Comparison of ENCODE assay signal across 27 cellular contexts in the genomic region with DNA sequence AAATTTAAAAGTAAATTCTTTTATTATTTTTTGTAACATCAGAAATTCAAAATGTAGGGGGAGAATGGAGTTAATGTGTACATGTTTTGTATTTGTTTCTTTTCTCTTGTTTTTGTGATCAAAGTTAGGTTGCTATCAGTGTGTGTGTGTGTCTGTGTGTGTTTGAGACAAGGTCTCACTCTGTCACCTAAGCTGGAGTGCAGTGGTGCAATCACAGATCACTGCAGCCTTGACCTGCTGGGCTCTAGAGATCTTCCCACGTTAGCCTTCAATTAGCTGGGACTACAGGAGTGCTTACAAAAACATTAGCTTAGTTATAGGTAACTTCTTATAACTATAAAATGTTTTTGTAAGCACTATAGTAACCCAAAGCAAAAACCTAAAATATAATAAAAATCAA. TPM values are rescaled to one million over a fixed set of nuclear protein-coding genes. Genes with fewer than 3 reads are reported as not detected.
DNase-seq lines count a peak whose midpoint lies in the region; ATAC-seq, FAIRE-seq and TF ChIP-seq lines count a peak whose summit lies in the region.
"Had no signal": no experiment of that assay in that cellular context is flagged by ENCODE, and none has a peak within 500 bp of the region (broad histone marks: within the 10 kb centered on the region; RNA-seq: fewer than 3 reads in every experiment).

No MANE protein-coding gene starts in this region.

- ATAC-seq in WTC11 (no peak), HepG2 (peak; percentile 94), right lobe of liver (peak in 3 of 4 donors; percentile 22 to 82 (median 36))
- ATAC-seq: GM12878 had no signal

- no peak for FAIRE-seq in HepG2 (lab: Jason Lieb, UNC)
- FAIRE-seq: A204.1, GM12878, GM12892, GM18507 had no signal

- peak overlapping the region; percentile 23 for H3K27ac ChIP-seq in HepG2 (ENCODE audit: extremely low read length, insufficient read depth, low read length)
- H3K27ac ChIP-seq in right lobe of liver: no peak overlapping the region
- H3K27ac ChIP-seq: 22Rv1, BLaER1 had no signal

- H3K36me3 Mint-ChIP-seq in WTC11: peaks cover 4% of the 10 kb centered on the region; the same call in 1 of the 2 replicates

- in situ Hi-C loops in HepG2 (cut with HindIII; ENCODE audit: extremely low pct_ligation_motif_present, low pct_unique_long_range_greater_than_20kb): no loop called here

- no peak overlapping the region for H3K9ac ChIP-seq in HepG2 (ENCODE audit: insufficient read depth, low read depth, low read length)
- H3K9ac ChIP-seq: BLaER1 had no signal

- DNase-seq in WTC11 (ENCODE audit: low spot score) (no peak), HepG2 (ENCODE audit: low spot score) (peak; percentile 67), right lobe of liver (peak in 1 of 3 donors; percentile 57), A172 (ENCODE audit: low spot score) (no peak)
- no peak for DNase-seq in central memory CD4-positive, alpha-beta T cell
- DNase-seq: ACHN; BE2C; C1 segment of cervical spinal cord; CD4-positive, alpha-beta memory T cell; CD4-positive, CD25-positive, alpha-beta regulatory T cell; CD8-positive, alpha-beta memory T cell; COR-L47; DMS 273 treated with DMSO at 0.1 percent for 48 hours; DMS153; DMS53; DMS79; DND-41; EL; GDM1 had no signal

- H3K27me3 ChIP-seq in HepG2 (ENCODE audit: control insufficient read depth in 1 of 2, insufficient read depth in 2 of 2, low read length in 2 of 2): no peaks in the 10 kb centered on the region
- H3K27me3 ChIP-seq in right lobe of liver: no peaks in the 10 kb centered on the region
- H3K27me3 ChIP-seq: BE2C, BLaER1 had no signal

- H3K4me1 ChIP-seq in HepG2 (ENCODE audit: insufficient read depth, low read length): peaks cover 23% of the 10 kb centered on the region
- no peaks in the 10 kb centered on the region for H3K4me1 ChIP-seq in right lobe of liver
- H3K4me1 ChIP-seq: BE2C, BLaER1 had no signal

- no peak overlapping the region for H2AFZ ChIP-seq in HepG2 (ENCODE audit: low read length)

- intact Hi-C loops in HepG2 (cut with micrococcal nuclease; ENCODE audit: unreplicated experiment) (no loop called here), right lobe of liver (cut with DNase I) (no loop called here)

- no peaks in the 10 kb centered on the region for H3K9me3 ChIP-seq in HepG2 (ENCODE audit: low read length)
- no peaks in the 10 kb centered on the region for H3K9me3 ChIP-seq in right lobe of liver
- H3K9me3 ChIP-seq: BE2C had no signal

- CTCF ChIA-PET in WTC11 (lab: Charles Lee) (no interaction called here), HepG2 (lab: Yijun Ruan, JAX; ENCODE audit: low intra/inter-chr PET ratio, low total read pairs) (no interaction called here)

- H3K4me3 ChIP-seq in HepG2 (replicated peaks in 1 of 3; ENCODE audit: insufficient read depth in 1 of 3, low read depth in 2 of 3, low read length in 3 of 3) (no peak overlapping the region), right lobe of liver (no peak overlapping the region)
- H3K4me3 ChIP-seq: BLaER1, GM12878 had no signal

- no peak overlapping the region for H3K27ac Mint-ChIP-seq in WTC11
- H3K27ac Mint-ChIP-seq: CD14-positive monocyte; CD4-positive, alpha-beta memory T cell; CD4-positive, CD25-positive, alpha-beta regulatory T cell; CD8-positive, alpha-beta memory T cell had no signal

- peaks cover 19% of the 10 kb centered on the region for H3K9me3 Mint-ChIP-seq in WTC11

- H3K27me3 Mint-ChIP-seq in WTC11 (ENCODE audit: low read depth): no peaks in the 10 kb centered on the region
- H3K27me3 Mint-ChIP-seq: CD4-positive, alpha-beta memory T cell; CD4-positive, CD25-positive, alpha-beta regulatory T cell; CD8-positive, alpha-beta memory T cell had no signal

- TF ChIP-seq POLR2A in HepG2 (IDR thresholded peaks at IDR 0.05; ENCODE audit: insufficient read depth in 1 of 2, low read depth in 2 of 2, low read length in 2 of 2): no peak
- no peak for TF ChIP-seq POLR2A in right lobe of liver (IDR thresholded peaks at IDR 0.05)

- POLR2A ChIA-PET in WTC11 (lab: Charles Lee) (no interaction called here), HepG2 (lab: Yijun Ruan, JAX) (no interaction called here)

- H3K79me2 ChIP-seq in HepG2 (ENCODE audit: insufficient read depth, low read length): peaks cover 3% of the 10 kb centered on the region

- no peaks in the 10 kb centered on the region for H3K36me3 ChIP-seq in HepG2 (replicated peaks in 1 of 2; ENCODE audit: control insufficient read depth in 1 of 2, insufficient read depth in 2 of 2, low read length in 2 of 2)
- no peaks in the 10 kb centered on the region for H3K36me3 ChIP-seq in right lobe of liver
- H3K36me3 ChIP-seq: BE2C had no signal

- no peak for TF ChIP-seq CTCF in WTC11 (IDR thresholded peaks at IDR 0.05)
- no peak for TF ChIP-seq CTCF in HepG2 (CRISPR knock-in tag; IDR thresholded peaks at IDR 0.05)
- TF ChIP-seq CTCF in right lobe of liver (IDR thresholded peaks at IDR 0.05): no peak

- no TSS peak for BruUV-seq in HepG2 (replicated peaks; lab: Mats Ljungman, UMichigan)

- no peak overlapping the region for H3K4me2 ChIP-seq in HepG2 (ENCODE audit: low read depth, low read length)
- H3K4me2 ChIP-seq: BLaER1 had no signal

- TF ChIP-seq RAD21 in HepG2 (CRISPR knock-in tag; IDR thresholded peaks at IDR 0.05): no peak

- no peak overlapping the region for H3K4me3 Mint-ChIP-seq in WTC11
- H3K4me3 Mint-ChIP-seq: CD14-positive monocyte; CD4-positive, alpha-beta memory T cell; CD4-positive, CD25-positive, alpha-beta regulatory T cell; CD8-positive, alpha-beta memory T cell had no signal

- no peaks in the 10 kb centered on the region for H3K4me1 Mint-ChIP-seq in WTC11

- H4K20me1 ChIP-seq in HepG2 (ENCODE audit: insufficient read depth, low read length): peaks cover 4% of the 10 kb centered on the region; the same call in 1 of the 2 replicates
- H4K20me1 ChIP-seq: BLaER1 had no signal

- TF ChIP-seq EP300 in HepG2 (IDR thresholded peaks at IDR 0.05; ENCODE audit: low read depth in 2 of 2, low read length in 2 of 2) (peak in 1 of 2 experiments; percentile 49; a peak in 1 of 4 replicates), HepG2 (CRISPR knock-in tag; IDR thresholded peaks at IDR 0.05; ENCODE audit: borderline replicate concordance) (no peak)

- 6% methylated on average over 1 of the region's 1 CpG for WGBS in HepG2 (ENCODE audit: low lambda C conversion rate)
- WGBS in right lobe of liver (ENCODE audit: insufficient coverage, low coverage, low lambda C conversion rate, missing lambda C conversion rate): 41% methylated on average over 1 of the region's 1 CpG

TF ChIP-seq in WTC11, 78 proteins besides CTCF, POLR2A, EP300 and RAD21 (continues in another document):
- TF ChIP-seq GABPB1 (CRISPR knock-in tag; IDR thresholded peaks at IDR 0.05): 0 out of 2 replicates have a peak, but pooled peaks have one; percentile 28

TF ChIP-seq in HepG2, 621 proteins besides CTCF, POLR2A, EP300 and RAD21 (continues in another document):
- TF ChIP-seq REXO4 (CRISPR knock-in tag; IDR thresholded peaks at IDR 0.05; ENCODE audit: borderline replicate concordance): no peak
- TF ChIP-seq NR2C2 (CRISPR knock-in tag; IDR thresholded peaks at IDR 0.05; ENCODE audit: borderline replicate concordance): peak; percentile 48; the same call in 1 of the 2 replicates
- TF ChIP-seq, protein P1, sequence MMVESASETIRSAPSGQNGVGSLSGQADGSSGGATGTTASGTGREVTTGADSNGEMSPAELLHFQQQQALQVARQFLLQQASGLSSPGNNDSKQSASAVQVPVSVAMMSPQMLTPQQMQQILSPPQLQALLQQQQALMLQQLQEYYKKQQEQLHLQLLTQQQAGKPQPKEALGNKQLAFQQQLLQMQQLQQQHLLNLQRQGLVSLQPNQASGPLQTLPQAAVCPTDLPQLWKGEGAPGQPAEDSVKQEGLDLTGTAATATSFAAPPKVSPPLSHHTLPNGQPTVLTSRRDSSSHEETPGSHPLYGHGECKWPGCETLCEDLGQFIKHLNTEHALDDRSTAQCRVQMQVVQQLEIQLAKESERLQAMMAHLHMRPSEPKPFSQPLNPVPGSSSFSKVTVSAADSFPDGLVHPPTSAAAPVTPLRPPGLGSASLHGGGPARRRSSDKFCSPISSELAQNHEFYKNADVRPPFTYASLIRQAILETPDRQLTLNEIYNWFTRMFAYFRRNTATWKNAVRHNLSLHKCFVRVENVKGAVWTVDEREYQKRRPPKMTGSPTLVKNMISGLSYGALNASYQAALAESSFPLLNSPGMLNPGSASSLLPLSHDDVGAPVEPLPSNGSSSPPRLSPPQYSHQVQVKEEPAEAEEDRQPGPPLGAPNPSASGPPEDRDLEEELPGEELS (CRISPR knock-in tag; IDR thresholded peaks at IDR 0.05): peak; percentile 75
- no peak for TF ChIP-seq NONO (IDR thresholded peaks at IDR 0.05)
- no peak for TF ChIP-seq NONO (CRISPR knock-in tag; conservative IDR thresholded peaks at IDR 0.05)
- TF ChIP-seq PHF21A (CRISPR knock-in tag; IDR thresholded peaks at IDR 0.05): 0 out of 2 replicates have a peak, but pooled peaks have one; percentile 24
- TF ChIP-seq ZMYM4 (CRISPR knock-in tag; IDR thresholded peaks at IDR 0.05): peak; percentile 80
- TF ChIP-seq ZNF20 (CRISPR knock-in tag; IDR thresholded peaks at IDR 0.05): no peak

RNA-seq across cellular contexts. Expression of gene GDF7, which starts 50.7 kb away (rescaled TPM):
- total RNA-seq in WTC11 (2021) (0.18 to 0.55 TPM (median 0.23 TPM) in 3 replicates), HepG2 (2016; rRNA removed; fragmentation: Illumina TruSeq; extraction: Trizol) (10.2 and 15.0 TPM in 2 replicates), right lobe of liver (1 to 10 TPM in 5 of 6 experiments, under 1 TPM in 1; 0.95 to 5.0 (median 2.9) TPM)
- 1.6 and 1.8 TPM in 2 replicates for total RNA-seq in HepG2 (2016; cell fraction: cytosol; rRNA removed; fragmentation: Illumina TruSeq; extraction: Trizol; ENCODE audit: low read depth)
- total RNA-seq in HepG2 (2016; cell fraction: insoluble cytoplasmic fraction; rRNA removed; fragmentation: Illumina TruSeq; extraction: Trizol): 9.2 and 15.1 TPM in 2 replicates
- total RNA-seq in HepG2 (2016; cell fraction: membrane; rRNA removed; fragmentation: Illumina TruSeq; extraction: Trizol): 5.3 and 5.6 TPM in 2 replicates
- 16.7 and 18.1 TPM in 2 replicates for total RNA-seq in HepG2 (2016; cell fraction: nucleus; rRNA removed; fragmentation: Illumina TruSeq; extraction: Trizol)
- 1.6 and 3.0 TPM in 2 replicates for polyA plus RNA-seq in HepG2 (2011; rRNA removed)
- 1.5 and 1.9 TPM in 2 replicates for polyA plus RNA-seq in HepG2 (2011; cell fraction: cytosol; rRNA removed)
- polyA plus RNA-seq in HepG2 (2011; cell fraction: nucleus; rRNA removed): 6.3 and 9.6 TPM in 2 replicates
- 4.5 and 5.8 TPM in 2 replicates for polyA plus RNA-seq in HepG2 (2012)
- 0.75 and 0.80 TPM in 2 replicates for polyA plus RNA-seq in HepG2 (2016; cell fraction: cytosol; fragmentation: Illumina TruSeq; extraction: Trizol; ENCODE audit: low read depth)
- polyA plus RNA-seq in HepG2 (2016; cell fraction: insoluble cytoplasmic fraction; fragmentation: Illumina TruSeq; extraction: Trizol; ENCODE audit: low read depth): 5.6 and 5.9 TPM in 2 replicates
- 2.3 and 2.7 TPM in 2 replicates for polyA plus RNA-seq in HepG2 (2016; cell fraction: membrane; fragmentation: Illumina TruSeq; extraction: Trizol; ENCODE audit: low read depth)
- 19.8 and 21.2 TPM in 2 replicates for polyA plus RNA-seq in HepG2 (2016; cell fraction: nucleus; fragmentation: Illumina TruSeq; extraction: Trizol; ENCODE audit: insufficient read depth, low read depth)
- polyA minus RNA-seq in HepG2 (2011; rRNA and poly(A)+ RNA removed; ENCODE audit: low replicate concordance): 5.0 TPM in 1 of 2 replicates, not detected in the other
- polyA minus RNA-seq in HepG2 (2011; cell fraction: cytosol; rRNA and poly(A)+ RNA removed): 2.5 and 4.1 TPM in 2 replicates
- 2.4 and 4.5 TPM in 2 replicates for polyA minus RNA-seq in HepG2 (2011; cell fraction: nucleus; rRNA and poly(A)+ RNA removed)
- total RNA-seq in A172 (2014; rRNA removed; shearing (Covaris generic)): 0.10 and 0.24 TPM in 2 replicates
- total RNA-seq: A673; CD8-positive, alpha-beta memory T cell had no signal
- polyA plus RNA-seq: CD14-positive monocyte had no signal
